Comparison of ENCODE assay signal across 24 cellular contexts in genomic region chr2:140526575-140526974, GRCh38.
A peak's percentile ranks its signal among the peaks of the same experiment; 100 is the strongest.
DNase-seq lines count a peak whose midpoint lies in the region; ATAC-seq and TF ChIP-seq lines count a peak whose summit lies in the region.
"Had no signal": no experiment of that assay in that cellular context is flagged by ENCODE, and none has a peak within 500 bp of the region (broad histone marks: within the 10 kb centered on the region; RNA-seq: fewer than 3 reads in every experiment).

No MANE protein-coding gene starts in this region.

- no peaks in the 10 kb centered on the region for H3K27me3 ChIP-seq in gastrocnemius medialis
- H3K27me3 ChIP-seq: right lobe of liver had no signal

- TF ChIP-seq CTCF in gastrocnemius medialis (IDR thresholded peaks at IDR 0.05 in 4 of 5, conservative IDR thresholded peaks at IDR 0.05 in 1 of 5) = no peak

- H3K36me3 ChIP-seq in gastrocnemius medialis = no peaks in the 10 kb centered on the region
- H3K36me3 ChIP-seq: lower lobe of right lung, right lobe of liver, thoracic aorta had no signal

- intact Hi-C loops in gastrocnemius medialis (cut with DNase I; ENCODE audit: low total_unique reads) = no loop called here

- H3K9me3 ChIP-seq in gastrocnemius medialis = no peaks in the 10 kb centered on the region
- H3K9me3 ChIP-seq: lower lobe of right lung, right lobe of liver, thoracic aorta had no signal

- in situ Hi-C loops in Caki2 (cut with HindIII; ENCODE audit: low pct_unique_long_range_greater_than_20kb, low sequenced_read_pairs) = no loop called here
- in situ Hi-C loops in gastrocnemius medialis (cut with MboI; ENCODE audit: low sequenced_read_pairs in 4 of 4) = no loop called here

- no peaks in the 10 kb centered on the region for H3K4me1 ChIP-seq in gastrocnemius medialis
- H3K4me1 ChIP-seq: lower lobe of right lung had no signal

- no peak for ATAC-seq in GM18858 (IDR thresholded peaks at IDR 0.05; ENCODE audit: unreplicated experiment)
- ATAC-seq in gastrocnemius medialis = no peak
- ATAC-seq: activated CD8-positive, alpha-beta memory T cell treated with anti-CD3 and anti-CD28 coated beads, Interleukin-2, amount 10 ng/mL, durations not matched to agents 7 days and 5 days; activated T-helper 17 cell treated with anti-CD3 and anti-CD28 coated beads, Interleukin-2, amount 50 U/mL, for 72 hours; CD8-positive, alpha-beta T cell; HepG2; lower lobe of right lung; right lobe of liver; stimulated activated effector memory CD8-positive, alpha-beta T cell treated with anti-CD3 and anti-CD28 coated beads, Interleukin-12 subunit alpha, Interleukin-12 subunit beta, amount 100 ng/mL, for 72 hours had no signal

- H3K4me3 ChIP-seq in gastrocnemius medialis = no peak overlapping the region
- H3K4me3 ChIP-seq: lower lobe of right lung, right lobe of liver, thoracic aorta had no signal

- no peak overlapping the region for H3K27ac ChIP-seq in gastrocnemius medialis
- H3K27ac ChIP-seq: lower lobe of right lung, right lobe of liver, thoracic aorta had no signal

- peak; percentile 73 for DNase-seq in Caki2 (ENCODE audit: low read depth)
- DNase-seq in LHCN-M2 (ENCODE audit: low read depth) = peak; percentile 5
- peak; percentile 67 for DNase-seq in astrocyte of the hippocampus (ENCODE audit: low read depth, low spot score)
- DNase-seq in iris pigment epithelial cell (ENCODE audit: low read depth) = peak; percentile 54
- DNase-seq in ecto neural progenitor cell (ENCODE audit: low spot score) = no peak
- DNase-seq in NAMALWA (ENCODE audit: low spot score) = no peak
- no peak for DNase-seq in gastrocnemius medialis
- DNase-seq: activated CD4-positive, CD25-positive, alpha-beta regulatory T cell treated with anti-CD3 and anti-CD28 coated beads, Interleukin-2, amount 50 U/mL, for 72 hours; activated CD8-positive, alpha-beta memory T cell treated with anti-CD3 and anti-CD28 coated beads, Interleukin-2, amount 10 ng/mL, durations not matched to agents 7 days and 5 days; activated naive CD8-positive, alpha-beta T cell treated with anti-CD3 and anti-CD28 coated beads, Interleukin-2, amount 10 ng/mL, durations not matched to agents 7 days and 5 days; CD8-positive, alpha-beta T cell; effector CD8-positive, alpha-beta T cell; lower lobe of right lung; NCI-H1694; NCI-H2227 treated with DMSO at 0.1 percent for 48 hours; NK-92 treated with Interleukin-12 subunit alpha and Interleukin-12 subunit beta, amount 100 ng/mL, for 24 hours; occipital lobe; right lobe of liver; T1000 had no signal

- no peak for TF ChIP-seq POLR2A in gastrocnemius medialis (IDR thresholded peaks at IDR 0.05)

Comparison
In these comparisons a context has a peak if more than half of its experiments do, and no peak if none do; other contexts are left out.
1. DNase-seq: peak in Caki2 (single experiment), LHCN-M2 (single experiment), astrocyte of the hippocampus (single experiment) and iris pigment epithelial cell (single experiment); none in ecto neural progenitor cell (single experiment), NAMALWA (single experiment) and gastrocnemius medialis (0 of 2).